In the genomic region with DNA sequence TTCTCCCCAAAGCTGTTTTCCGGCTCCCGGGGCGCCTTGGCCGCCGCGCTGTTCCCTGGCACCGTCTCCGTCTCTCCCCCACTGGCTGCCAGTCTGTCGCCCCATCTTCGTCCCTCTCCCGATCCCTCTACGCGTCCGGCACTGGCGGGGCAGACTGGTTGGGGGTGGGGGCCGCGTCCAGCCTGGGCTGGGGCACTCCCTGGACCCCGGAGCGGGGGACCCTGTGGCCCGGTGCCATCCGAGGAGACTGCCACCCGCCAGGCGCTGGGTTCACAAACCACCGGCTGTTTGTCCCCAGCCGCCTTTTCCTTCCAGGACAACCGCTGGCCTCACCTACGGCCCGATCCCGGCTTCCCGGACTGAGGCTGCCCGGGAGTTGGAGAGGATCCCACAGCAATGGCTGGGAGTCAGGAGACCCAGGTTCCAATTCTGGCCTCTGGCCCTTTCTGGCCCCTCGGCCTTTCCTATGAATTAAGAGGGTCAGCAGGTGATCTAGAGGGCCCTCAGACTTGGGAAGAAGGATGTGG, we compare ENCODE assay signal across 15 cellular contexts. TPM values are rescaled to one million over a fixed set of nuclear protein-coding genes. Genes with fewer than 3 reads are reported as not detected.
DNase-seq lines count a peak whose midpoint lies in the region; FAIRE-seq and TF ChIP-seq lines count a peak whose summit lies in the region.
"Had no signal": no experiment of that assay in that cellular context is flagged by ENCODE, and none has a peak within 500 bp of the region (broad histone marks: within the 10 kb centered on the region; RNA-seq: fewer than 3 reads in every experiment).

No MANE protein-coding gene starts in this region.

- peak overlapping the region; percentile 87 for H2AK5ac ChIP-seq in neuronal stem cell (ENCODE audit: low read depth, low read length)

- H2BK12ac ChIP-seq in neuronal stem cell (ENCODE audit: low read length): no peak overlapping the region

- peak overlapping the region; percentile 89 for H2AFZ ChIP-seq in neuronal stem cell (ENCODE audit: low read length)

- H3K27ac ChIP-seq in HEK293 (ENCODE audit: extremely low read depth, low read depth, low read length): no peak overlapping the region
- H3K27ac ChIP-seq in neuronal stem cell (replicated peaks; ENCODE audit: low read length): no peak overlapping the region
- no peak overlapping the region for H3K27ac ChIP-seq in small intestine (ENCODE audit: low read depth in 1 of 2, low read length in 1 of 2)
- H3K27ac ChIP-seq: gastrocnemius medialis had no signal

- no TSS peak for BruUV-seq in Calu3 (replicated peaks; lab: Mats Ljungman, UMichigan)

- peaks cover 11% of the 10 kb centered on the region for H3K4me1 Mint-ChIP-seq in Calu3 (ENCODE audit: low read depth, unreplicated experiment)

- H4K8ac ChIP-seq in neuronal stem cell (ENCODE audit: low read depth, low read length): no peak overlapping the region

- POLR2A ChIA-PET in HEK293 (lab: Yijun Ruan, JAX): interaction anchor here (0.5 to 0.8 kb wide), 4 partner anchors 31 to 233 kb away, joined by 3 read pairs; no protein-coding TSS in a partner anchor

- no peak overlapping the region for H2BK5ac ChIP-seq in neuronal stem cell (ENCODE audit: low read length)

- H3K4me1 ChIP-seq in HEK293 (ENCODE audit: control insufficient read depth, insufficient read depth, low read length) (no peaks in the 10 kb centered on the region), neuronal stem cell (ENCODE audit: control insufficient read depth in 2 of 2, insufficient read depth in 1 of 2, low read depth in 1 of 2, low read length in 2 of 2) (peaks cover 17% of the 10 kb centered on the region in 2 donors), small intestine (ENCODE audit: control insufficient read depth in 2 of 2, insufficient read depth in 1 of 2, low read depth in 1 of 2, low read length in 1 of 2) (no peaks in the 10 kb centered on the region)

- intact Hi-C loops in Calu3 (cut with micrococcal nuclease; ENCODE audit: unreplicated experiment): loop anchor here (2.0 kb wide), 1 partner anchor 43 kb away; a partner anchor contains a TSS

- no peaks in the 10 kb centered on the region for H3K36me3 ChIP-seq in HEK293 (ENCODE audit: control insufficient read depth in 2 of 2, insufficient read depth in 1 of 2, low read length in 2 of 2)
- no peaks in the 10 kb centered on the region for H3K36me3 ChIP-seq in neuronal stem cell (replicated peaks in 1 of 2; ENCODE audit: control insufficient read depth in 2 of 2, insufficient read depth in 2 of 2, low read length in 2 of 2)
- no peaks in the 10 kb centered on the region for H3K36me3 ChIP-seq in small intestine (ENCODE audit: control insufficient read depth in 2 of 2, insufficient read depth in 2 of 2, low read length in 2 of 2)
- H3K36me3 ChIP-seq: gastrocnemius medialis had no signal

- peaks cover 76% of the 10 kb centered on the region for H3K27me3 Mint-ChIP-seq in Calu3 (ENCODE audit: unreplicated experiment)

- no peaks in the 10 kb centered on the region for H3K9me3 Mint-ChIP-seq in Calu3 (ENCODE audit: low read depth, unreplicated experiment)
- H3K9me3 Mint-ChIP-seq: HFFc6; T-helper 2 cell treated with Interferon-gamma antibody and Interleukin-4, amounts not matched to agents 5 μg/mL and 100 μg/mL, for 36 hours had no signal

- H4K91ac ChIP-seq in neuronal stem cell (ENCODE audit: low read depth, low read length, poor library complexity): no peak overlapping the region

- no peak for DNase-seq in Calu3
- DNase-seq in cerebellum (ENCODE audit: low spot score): peak; percentile 61
- no peak for DNase-seq in neuronal stem cell (ENCODE audit: low spot score)
- no peak for DNase-seq in hypothalamus (lab: John Stamatoyannopoulos, UW)
- DNase-seq in small intestine: no peak
- no peak for DNase-seq in NCI-H2171 (lab: John Stamatoyannopoulos, UW)
- DNase-seq: gastrocnemius medialis; HFFc6; NCI-H2081 treated with DMSO at 0.1 percent for 48 hours; stimulated activated CD4-positive, alpha-beta T cell treated with anti-CD3 and anti-CD28 coated beads, Interleukin-4, amount 100 ng/mL, for 4 hours had no signal

- TF ChIP-seq CTCF in Calu3 (IDR thresholded peaks at IDR 0.05; ENCODE audit: unreplicated experiment) (no peak), HEK293 (tag by site-specific recombination; IDR thresholded peaks at IDR 0.05) (no peak)

- H3K27me3 ChIP-seq in neuronal stem cell (ENCODE audit: control insufficient read depth in 3 of 3, insufficient read depth in 3 of 3, low read depth in 1 of 3, low read length in 3 of 3): peaks cover 21 to 74% (median 49%) of the 10 kb centered on the region in 3 experiments
- H3K27me3 ChIP-seq in small intestine (ENCODE audit: control insufficient read depth in 2 of 2, insufficient read depth in 2 of 2, low read length in 2 of 2): peaks cover 8 to 17% of the 10 kb centered on the region in 2 donors

- no peak overlapping the region for H2BK120ac ChIP-seq in neuronal stem cell (ENCODE audit: low read depth, low read length)

- H2BK15ac ChIP-seq in neuronal stem cell (ENCODE audit: low read length): no peak overlapping the region

- FAIRE-seq in small intestine (lab: Jason Lieb, UNC): no peak
- FAIRE-seq: GM12892 had no signal

- H3K4me3 Mint-ChIP-seq in Calu3 (ENCODE audit: low read depth, unreplicated experiment): peak overlapping the region; percentile 57
- H3K4me3 Mint-ChIP-seq: HFFc6; T-helper 2 cell treated with Interferon-gamma antibody and Interleukin-4, amounts not matched to agents 5 μg/mL and 100 μg/mL, for 36 hours had no signal

- H3K9me3 ChIP-seq in HEK293 (ENCODE audit: control insufficient read depth, insufficient read depth, low read depth, low read length): no peaks in the 10 kb centered on the region
- peaks cover 0 to 3% of the 10 kb centered on the region in 2 donors for H3K9me3 ChIP-seq in neuronal stem cell (replicated peaks in 1 of 2; ENCODE audit: control insufficient read depth in 2 of 2, insufficient read depth in 1 of 2, low read depth in 1 of 2, low read length in 2 of 2)
- H3K9me3 ChIP-seq in small intestine (ENCODE audit: control insufficient read depth, low read depth): no peaks in the 10 kb centered on the region
- H3K9me3 ChIP-seq: gastrocnemius medialis had no signal

- peak overlapping the region; percentile 92 for H3K4me2 ChIP-seq in neuronal stem cell (ENCODE audit: insufficient read depth, low read length, poor library complexity, severe bottlenecking)

- H3K79me1 ChIP-seq in neuronal stem cell (ENCODE audit: low read depth, low read length): no peaks in the 10 kb centered on the region

- H3K23ac ChIP-seq in neuronal stem cell (ENCODE audit: low read depth, low read length, poor library complexity): peak overlapping the region; percentile 100

- H3K4me3 ChIP-seq in HEK293 (ENCODE audit: low read depth, low read length) (no peak overlapping the region), neuronal stem cell (ENCODE audit: low read length in 2 of 2) (no peak overlapping the region), small intestine (ENCODE audit: low read depth in 1 of 2, low read length in 2 of 2) (peak overlapping the region in 1 of 2 donors; percentile 45)

- H3K14ac ChIP-seq in neuronal stem cell (ENCODE audit: low read length): peak overlapping the region; percentile 63

- H3K27ac Mint-ChIP-seq in Calu3 (ENCODE audit: unreplicated experiment): no peak overlapping the region
- H3K27ac Mint-ChIP-seq: HFFc6; T-helper 2 cell treated with Interferon-gamma antibody and Interleukin-4, amounts not matched to agents 5 μg/mL and 100 μg/mL, for 36 hours had no signal

- no CpG with 5 or more reads among the region's 32 CpGs for WGBS in neuronal stem cell (ENCODE audit: extremely low coverage in 2 of 2, insufficient read length in 2 of 2, insufficient replicate concordance in 1 of 2), 2 donors
- WGBS in small intestine, 3 donors: 1 to 3% (median 2%) methylated on average over 29 to 32 of the region's 32 CpGs

- CTCF ChIA-PET in Calu3 (lab: Charles Lee) (no interaction called here), HEK293 (lab: Yijun Ruan, JAX) (interaction anchor here (1.0 to 1.4 kb wide), 4 partner anchors 71 to 239 kb away, joined by 3 to 5 read pairs (median 4); no protein-coding TSS in a partner anchor)

- H3K4ac ChIP-seq in neuronal stem cell (ENCODE audit: low read length): no peak overlapping the region

- H3K9ac ChIP-seq in neuronal stem cell (ENCODE audit: low read depth, low read length, poor library complexity): no peak overlapping the region

- peak overlapping the region; percentile 22 for H3K18ac ChIP-seq in neuronal stem cell (ENCODE audit: low read length)

- H3K36me3 Mint-ChIP-seq in Calu3 (ENCODE audit: insufficient read depth, unreplicated experiment): peaks cover 6% of the 10 kb centered on the region

TF ChIP-seq in HEK293, 187 proteins besides CTCF, POLR2A, EP300 and RAD21 (continues in another document):
- peak; percentile 33 for TF ChIP-seq ZNF335 (tag by site-specific recombination; conservative IDR thresholded peaks at IDR 0.05)
- TF ChIP-seq ZNF292 (tag by site-specific recombination; IDR thresholded peaks at IDR 0.05; ENCODE audit: borderline replicate concordance, low read depth): no peak
- 0 out of 2 replicates have a peak, but pooled peaks have one; percentile 32 for TF ChIP-seq IKZF3 (tag by site-specific recombination; IDR thresholded peaks at IDR 0.05)
- no peak for TF ChIP-seq ZNF24 (tag by site-specific recombination; IDR thresholded peaks at IDR 0.05)
- peak; percentile 34; the same call in 1 of the 2 replicates for TF ChIP-seq ZNF777 (tag by site-specific recombination; IDR thresholded peaks at IDR 0.05; ENCODE audit: borderline replicate concordance)
- TF ChIP-seq, protein P1, sequence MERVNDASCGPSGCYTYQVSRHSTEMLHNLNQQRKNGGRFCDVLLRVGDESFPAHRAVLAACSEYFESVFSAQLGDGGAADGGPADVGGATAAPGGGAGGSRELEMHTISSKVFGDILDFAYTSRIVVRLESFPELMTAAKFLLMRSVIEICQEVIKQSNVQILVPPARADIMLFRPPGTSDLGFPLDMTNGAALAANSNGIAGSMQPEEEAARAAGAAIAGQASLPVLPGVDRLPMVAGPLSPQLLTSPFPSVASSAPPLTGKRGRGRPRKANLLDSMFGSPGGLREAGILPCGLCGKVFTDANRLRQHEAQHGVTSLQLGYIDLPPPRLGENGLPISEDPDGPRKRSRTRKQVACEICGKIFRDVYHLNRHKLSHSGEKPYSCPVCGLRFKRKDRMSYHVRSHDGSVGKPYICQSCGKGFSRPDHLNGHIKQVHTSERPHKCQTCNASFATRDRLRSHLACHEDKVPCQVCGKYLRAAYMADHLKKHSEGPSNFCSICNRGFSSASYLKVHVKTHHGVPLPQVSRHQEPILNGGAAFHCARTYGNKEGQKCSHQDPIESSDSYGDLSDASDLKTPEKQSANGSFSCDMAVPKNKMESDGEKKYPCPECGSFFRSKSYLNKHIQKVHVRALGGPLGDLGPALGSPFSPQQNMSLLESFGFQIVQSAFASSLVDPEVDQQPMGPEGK (tag by site-specific recombination; IDR thresholded peaks at IDR 0.05): peak; percentile 35; the same call in 1 of the 2 replicates

RNA-seq across cellular contexts. Expression of a gene that starts 1.0 kb away (rescaled TPM):
- 1.4 and 1.5 TPM in 2 replicates for total RNA-seq in Calu3 (2022)
- 4.1 TPM for total RNA-seq in cerebellum
- polyA plus RNA-seq in neuronal stem cell (2013, experiment 1 of 2): 0.82 TPM
- polyA plus RNA-seq in neuronal stem cell (2013, experiment 2 of 2): 0.89 TPM
- polyA plus RNA-seq in small intestine: 1 to 10 TPM in 1 of 3 donors, not detected in 2; 1.5 TPM
- total RNA-seq: gastrocnemius medialis, progenitor cell of endocrine pancreas had no signal

RNA-seq across cellular contexts. Expression of a gene that starts 43.5 kb away (rescaled TPM):
- total RNA-seq in Calu3 (2022): not detected in 2 replicates
- not detected for total RNA-seq in cerebellum
- not detected for polyA plus RNA-seq in neuronal stem cell (2013, experiment 1 of 2)
- not detected for polyA plus RNA-seq in neuronal stem cell (2013, experiment 2 of 2)
- polyA plus RNA-seq in small intestine: under 1 TPM in 1 of 3 donors, not detected in 2; 0.12 TPM
- total RNA-seq: gastrocnemius medialis, HFFc6, progenitor cell of endocrine pancreas, subcutaneous adipose tissue had no signal
